Comparison of ENCODE assay signal across 26 cellular contexts in genomic region chr11:35878736-35879135, GRCh38.
"Had no signal": no experiment of that assay in that cellular context is flagged by ENCODE, and none has a peak within 500 bp of the region (broad histone marks: within the 10 kb centered on the region; RNA-seq: fewer than 3 reads in every experiment).

No MANE protein-coding gene starts in this region.

- H3K27me3 ChIP-seq: adrenal gland, body of pancreas, neural progenitor cell, right atrium auricular region, spleen, suprapubic skin, tibial artery, upper lobe of right lung had no signal

- DNase-seq: activated CD4-positive, alpha-beta T cell treated with anti-CD3 and anti-CD28 coated beads for 4 hours; activated CD4-positive, alpha-beta T cell treated with anti-CD3 and anti-CD28 coated beads, Interleukin-2, amount 50 U/mL, for 48 hours; activated CD4-positive, CD25-positive, alpha-beta regulatory T cell; activated CD8-positive, alpha-beta memory T cell treated with anti-CD3 and anti-CD28 coated beads for 24 hours; activated effector memory CD4-positive, alpha-beta T cell treated with Interleukin-2 at 50 U/mL for 16 hours; activated naive CD4-positive, alpha-beta T cell treated with anti-CD3 and anti-CD28 coated beads for 36 hours; activated naive CD8-positive, alpha-beta T cell treated with anti-CD3 and anti-CD28 coated beads for 36 hours; adrenal gland; aorta; body of pancreas; dermis blood vessel endothelial cell; effector CD8-positive, alpha-beta T cell; left ventricle myocardium inferior; natural killer cell; spleen; stimulated activated naive CD4-positive, alpha-beta T cell; T1000; tibial artery; upper lobe of right lung had no signal

- H2AFZ ChIP-seq: neural progenitor cell had no signal

- H3K9ac ChIP-seq: neural progenitor cell had no signal

- H3K4me1 ChIP-seq: adrenal gland, left ventricle myocardium inferior, neural progenitor cell, right atrium auricular region, spleen, tibial artery, upper lobe of right lung had no signal

- FAIRE-seq: colon, endometrium, frontal cortex had no signal

- H3K27ac ChIP-seq: adrenal gland, body of pancreas, left ventricle myocardium inferior, neural progenitor cell, right atrium auricular region, spleen, suprapubic skin, tibial artery, upper lobe of right lung had no signal

- H3K9me3 ChIP-seq: adrenal gland, body of pancreas, left ventricle myocardium inferior, right atrium auricular region, spleen, suprapubic skin, tibial artery, upper lobe of right lung had no signal

- ATAC-seq: body of pancreas, natural killer cell, upper lobe of right lung had no signal

- H3K4me3 ChIP-seq: adrenal gland, body of pancreas, left ventricle myocardium inferior, lung, neural progenitor cell, right atrium auricular region, spleen, suprapubic skin, tibial artery, upper lobe of right lung had no signal

- H3K36me3 ChIP-seq: adrenal gland, left ventricle myocardium inferior, neural progenitor cell, right atrium auricular region, spleen, suprapubic skin, tibial artery, upper lobe of right lung had no signal

- H3K4me2 ChIP-seq: neural progenitor cell had no signal
